ENCODE assay signal across 11 cellular contexts in the genomic region with DNA sequence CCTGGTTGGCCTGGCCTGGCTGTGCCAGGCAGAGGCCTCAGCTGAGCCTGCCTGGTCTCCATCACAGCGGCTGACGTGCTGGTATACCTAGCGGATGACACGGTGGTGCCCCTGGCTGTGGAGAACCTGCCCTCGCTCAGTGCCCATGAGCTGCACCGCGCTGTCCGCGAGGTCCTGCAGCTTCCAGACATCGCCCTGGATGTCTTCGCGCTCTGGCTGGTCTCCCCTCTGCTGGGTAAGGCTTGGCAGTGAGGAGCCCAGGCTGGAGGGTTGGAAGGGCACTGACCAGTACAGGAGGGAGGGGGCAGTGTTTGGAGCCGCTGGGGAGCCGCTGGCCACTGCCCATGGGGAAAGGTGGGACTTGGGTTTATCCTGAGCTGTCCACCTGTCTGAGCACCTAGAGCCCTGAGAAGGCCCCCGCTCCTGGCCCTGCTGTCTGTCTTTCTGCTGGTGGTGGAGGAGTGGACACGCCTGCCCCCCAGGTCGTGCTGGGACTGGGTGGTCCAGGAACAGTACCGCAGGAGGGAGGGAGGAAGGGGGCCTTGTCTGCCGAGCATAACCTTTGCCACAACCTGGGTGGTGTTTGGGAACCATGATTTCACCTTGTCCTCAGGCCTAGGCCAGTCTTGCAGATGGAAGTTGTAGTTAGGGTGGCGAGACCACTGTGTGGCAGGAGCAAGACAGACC. TPM values are rescaled to one million over a fixed set of nuclear protein-coding genes. Genes with fewer than 3 reads are reported as not detected.
DNase-seq lines count a peak whose midpoint lies in the region; ATAC-seq, FAIRE-seq and TF ChIP-seq lines count a peak whose summit lies in the region.
"Had no signal": no experiment of that assay in that cellular context is flagged by ENCODE, and none has a peak within 500 bp of the region (broad histone marks: within the 10 kb centered on the region; RNA-seq: fewer than 3 reads in every experiment).

No MANE protein-coding gene starts in this region.

- no peak overlapping the region for H3K4me3 ChIP-seq in SJSA1
- peak overlapping the region in 2 of 4 donors; percentile 86 to 91 for H3K4me3 ChIP-seq in esophagus squamous epithelium
- H3K4me3 ChIP-seq in skeletal muscle satellite cell (ENCODE audit: low read length), result peak overlapping the region; percentile 98

- H3K27me3 ChIP-seq in SJSA1 (replicated peaks) (no peaks in the 10 kb centered on the region), esophagus squamous epithelium (no peaks in the 10 kb centered on the region), skeletal muscle satellite cell (ENCODE audit: control insufficient read depth, insufficient read depth, low read length) (no peaks in the 10 kb centered on the region)

- H3K4me2 ChIP-seq in skeletal muscle satellite cell (ENCODE audit: low read length), result peak overlapping the region; percentile 97

- DNase-seq in GM12892 (ENCODE audit: insufficient read length) (no peak), SJSA1 (ENCODE audit: low read depth in 1 of 2, low spot score in 2 of 2) (peak; percentile 44 to 59), esophagus squamous epithelium (lab: John Stamatoyannopoulos, UW) (no peak), DMS 273 treated with DMSO at 0.1 percent for 48 hours (lab: John Stamatoyannopoulos, UW) (no peak), NCI-H2171 treated with DMSO at 0.1 percent for 48 hours (lab: John Stamatoyannopoulos, UW) (no peak)
- DNase-seq: activated gamma-delta T cell, foreskin fibroblast, NCI-H2029 treated with DMSO at 0.1 percent for 48 hours had no signal

- intact Hi-C loops in esophagus squamous epithelium (cut with DNase I), result no loop called here

- ATAC-seq in GM18868 (IDR thresholded peaks at IDR 0.05; ENCODE audit: unreplicated experiment) (no peak), GM19023 (IDR thresholded peaks at IDR 0.05; ENCODE audit: unreplicated experiment) (no peak)

- no peak for TF ChIP-seq POLR2A in GM12892 (IDR thresholded peaks at IDR 0.05; ENCODE audit: low read depth, low read length)
- no peak for TF ChIP-seq POLR2A in esophagus squamous epithelium (IDR thresholded peaks at IDR 0.05)

- no peak for TF ChIP-seq CTCF in esophagus squamous epithelium (IDR thresholded peaks at IDR 0.05)

- peak overlapping the region; percentile 45 for H3K27ac ChIP-seq in SJSA1
- H3K27ac ChIP-seq in esophagus squamous epithelium, result peak overlapping the region; percentile 33 to 99 (median 74)

- FAIRE-seq in GM12892 (lab: Jason Lieb, UNC), result peak; percentile 38

- H3K36me3 ChIP-seq in SJSA1, result peaks cover 81% of the 10 kb centered on the region
- H3K36me3 ChIP-seq in esophagus squamous epithelium, result peaks cover 12 to 55% (median 12%) of the 10 kb centered on the region in 3 donors
- H3K36me3 ChIP-seq in skeletal muscle satellite cell (ENCODE audit: insufficient read depth, low read length), result peaks cover 37% of the 10 kb centered on the region

- H3K4me1 ChIP-seq in SJSA1 (replicated peaks) (peaks cover 72% of the 10 kb centered on the region), esophagus squamous epithelium (peaks cover 59 to 74% (median 69%) of the 10 kb centered on the region in 3 donors), skeletal muscle satellite cell (ENCODE audit: control insufficient read depth, insufficient read depth, low read length) (peaks cover 56% of the 10 kb centered on the region)

- H3K9ac ChIP-seq in skeletal muscle satellite cell (ENCODE audit: low read depth, low read length), result peak overlapping the region; percentile 77

- 50 to 60% methylated on average over 1 of the region's 20 CpGs for WGBS in esophagus squamous epithelium, 2 donors

- H3K9me3 ChIP-seq in SJSA1 (replicated peaks) (peaks cover 3% of the 10 kb centered on the region; the same call in 1 of the 2 replicates), esophagus squamous epithelium (no peaks in the 10 kb centered on the region), skeletal muscle satellite cell (replicated peaks; ENCODE audit: low read length) (no peaks in the 10 kb centered on the region)

RNA-seq across cellular contexts. Expression of a gene that starts 3.0 kb away (rescaled TPM):
- 11.2 TPM for polyA plus RNA-seq in GM12892 (2012; ENCODE audit: missing spikeins)
- total RNA-seq in SJSA1 (2014; rRNA removed; shearing (Covaris generic)), result 90.2 and 125 TPM in 2 replicates
- 10 to 100 TPM; 44.1 to 88.7 (median 81.0) TPM for total RNA-seq in esophagus squamous epithelium
- 40.3 and 51.8 TPM in 2 replicates for total RNA-seq in skeletal muscle satellite cell (2012; rRNA removed)

RNA-seq across cellular contexts. Expression of a gene that starts 7.0 kb away (rescaled TPM):
- 17.9 TPM for polyA plus RNA-seq in GM12892 (2012; ENCODE audit: missing spikeins)
- total RNA-seq in SJSA1 (2014; rRNA removed; shearing (Covaris generic)), result 3.1 and 5.3 TPM in 2 replicates
- 1 to 10 TPM; 1.9 to 7.7 (median 4.0) TPM for total RNA-seq in esophagus squamous epithelium
- total RNA-seq in skeletal muscle satellite cell (2012; rRNA removed), result 1.3 and 2.0 TPM in 2 replicates

RNA-seq across cellular contexts. Expression of a gene that starts 33.2 kb away (rescaled TPM):
- 678 TPM for polyA plus RNA-seq in GM12892 (2012; ENCODE audit: missing spikeins)
- 6.9 and 12.1 TPM in 2 replicates for total RNA-seq in SJSA1 (2014; rRNA removed; shearing (Covaris generic))
- total RNA-seq in esophagus squamous epithelium, result 100 to 1,000 TPM in 3 of 4 donors, 10 to 100 TPM in 1; 30.6 to 705 (median 357) TPM
- 147 and 206 TPM in 2 replicates for total RNA-seq in skeletal muscle satellite cell (2012; rRNA removed)

RNA-seq across cellular contexts. Expression of a gene that starts 34.9 kb away (rescaled TPM):
- 0.40 TPM for polyA plus RNA-seq in GM12892 (2012; ENCODE audit: missing spikeins)
- 0.25 TPM in 1 of 2 replicates, not detected in the other for total RNA-seq in SJSA1 (2014; rRNA removed; shearing (Covaris generic))
- 1 to 10 TPM in 1 of 4 donors, under 1 TPM in 3; 0.13 to 1.3 (median 0.56) TPM for total RNA-seq in esophagus squamous epithelium
- under 0.01 TPM in 1 of 2 replicates, not detected in the other for total RNA-seq in skeletal muscle satellite cell (2012; rRNA removed)

RNA-seq across cellular contexts. Expression of a gene that starts 55.8 kb away (rescaled TPM):
- polyA plus RNA-seq in GM12892 (2012; ENCODE audit: missing spikeins), result 30.6 TPM
- 87.6 and 105 TPM in 2 replicates for total RNA-seq in SJSA1 (2014; rRNA removed; shearing (Covaris generic))
- 10 to 100 TPM; 18.7 to 35.3 (median 23.8) TPM for total RNA-seq in esophagus squamous epithelium
- total RNA-seq in skeletal muscle satellite cell (2012; rRNA removed), result 32.3 and 34.5 TPM in 2 replicates

Comparison
In these comparisons a context has a peak if more than half of its experiments do, and no peak if none do; other contexts are left out.
1. DNase-seq: peak in SJSA1 (2 of 2); none in GM12892 (single experiment), esophagus squamous epithelium (single experiment), DMS 273 treated with DMSO at 0.1 percent for 48 hours (single experiment) and NCI-H2171 treated with DMSO at 0.1 percent for 48 hours (single experiment).